11 cellular contexts compared by ENCODE assay signal in genomic region chr15:64112077-64112772, GRCh38. TPM values are rescaled to one million over a fixed set of nuclear protein-coding genes. Genes with fewer than 3 reads are reported as not detected.
DNase-seq lines count a peak whose midpoint lies in the region; TF ChIP-seq lines count a peak whose summit lies in the region.
"Had no signal": no experiment of that assay in that cellular context is flagged by ENCODE, and none has a peak within 500 bp of the region (broad histone marks: within the 10 kb centered on the region; RNA-seq: fewer than 3 reads in every experiment).

No MANE protein-coding gene starts in this region.

- H3K4me3 ChIP-seq in HEK293 (ENCODE audit: low read depth, low read length) (no peak overlapping the region), neutrophil (ENCODE audit: low read depth in 1 of 2, low read length in 1 of 2) (peak overlapping the region in 1 of 2 experiments; percentile 23), neural progenitor cell (no peak overlapping the region)
- H3K4me3 ChIP-seq: uterus had no signal

- peaks cover 0 to 46% of the 10 kb centered on the region in 2 experiments for H3K36me3 ChIP-seq in HEK293 (ENCODE audit: control insufficient read depth in 2 of 2, insufficient read depth in 1 of 2, low read length in 2 of 2)
- peaks cover 30% of the 10 kb centered on the region for H3K36me3 ChIP-seq in neutrophil
- no peaks in the 10 kb centered on the region for H3K36me3 ChIP-seq in neural progenitor cell
- H3K36me3 ChIP-seq: uterus had no signal

- no peak overlapping the region for H3K27ac ChIP-seq in HEK293 (ENCODE audit: extremely low read depth, low read depth, low read length)
- H3K27ac ChIP-seq in neutrophil = peak overlapping the region; percentile 74
- H3K27ac ChIP-seq in neural progenitor cell = no peak overlapping the region
- H3K27ac ChIP-seq: uterus had no signal

- TF ChIP-seq CTCF in HEK293 (tag by site-specific recombination; IDR thresholded peaks at IDR 0.05) = no peak
- TF ChIP-seq CTCF in chondrocyte (IDR thresholded peaks at IDR 0.05) = no peak
- TF ChIP-seq CTCF in neutrophil (IDR thresholded peaks at IDR 0.05) = no peak
- TF ChIP-seq CTCF in neural progenitor cell (IDR thresholded peaks at IDR 0.05) = no peak

- no peaks in the 10 kb centered on the region for H3K9me3 ChIP-seq in HEK293 (ENCODE audit: control insufficient read depth, insufficient read depth, low read depth, low read length)
- H3K9me3 ChIP-seq in neutrophil = no peaks in the 10 kb centered on the region
- no peaks in the 10 kb centered on the region for H3K9me3 ChIP-seq in neural progenitor cell (ENCODE audit: low read depth)
- H3K9me3 ChIP-seq: uterus had no signal

- H3K27ac Mint-ChIP-seq in chondrocyte (ENCODE audit: unreplicated experiment) = peak overlapping the region; percentile 29
- no peak overlapping the region for H3K27ac Mint-ChIP-seq in neural progenitor cell
- H3K27ac Mint-ChIP-seq: T-helper 1 cell treated with Interleukin-12 subunit alpha and Interleukin-12 subunit beta and Interleukin-4 antibody, amounts not matched to agents 30 μg/mL and 1 μg/mL, for 36 hours had no signal

- peaks cover 21% of the 10 kb centered on the region for H4K20me1 ChIP-seq in neural progenitor cell (ENCODE audit: low read depth)

- DNase-seq in chondrocyte (ENCODE audit: low spot score) (no peak), HEK293T (ENCODE audit: extremely low spot score) (no peak), neural progenitor cell (ENCODE audit: low spot score) (no peak)
- DNase-seq in stimulated activated CD4-positive, alpha-beta T cell treated with anti-CD3 and anti-CD28 coated beads, Interleukin-4, amount 100 ng/mL, for 4 hours = no peak
- DNase-seq: activated T-cell treated with anti-CD3 and anti-CD28 coated beads, Interleukin-2, amount 50 U/mL, for 4 hours; NCI-H146; stimulated activated CD4-positive, alpha-beta T cell treated with anti-CD3 and anti-CD28 coated beads, Interleukin-4, amount 100 ng/mL, for 24 hours; uterus had no signal

- H3K4me1 Mint-ChIP-seq in chondrocyte (ENCODE audit: low read depth) (peaks cover 26% of the 10 kb centered on the region), neural progenitor cell (peaks cover 4% of the 10 kb centered on the region)

- peaks cover 47% of the 10 kb centered on the region for H3K79me2 ChIP-seq in neural progenitor cell (ENCODE audit: low read depth)

- POLR2A ChIA-PET in HEK293 (lab: Yijun Ruan, JAX) (interaction anchor here (1.1 kb wide), 1 partner anchor 17 kb away, joined by 3 read pairs; the partner anchor contains the start of gene SNX1), HEK293T (lab: Yijun Ruan, JAX) (interaction anchor here (0.8 kb wide), 1 partner anchor 16 kb away, joined by 3 read pairs; the partner anchor contains the start of gene SNX1)

- H3K27me3 ChIP-seq in neutrophil (no peaks in the 10 kb centered on the region), neural progenitor cell (no peaks in the 10 kb centered on the region)
- H3K27me3 ChIP-seq: uterus had no signal

- no peaks in the 10 kb centered on the region for H3F3A ChIP-seq in neural progenitor cell (ENCODE audit: low read depth)

- H3K4me3 Mint-ChIP-seq in chondrocyte (ENCODE audit: unreplicated experiment) (no peak overlapping the region), neural progenitor cell (no peak overlapping the region)
- H3K4me3 Mint-ChIP-seq: activated T-cell treated with anti-CD3 and anti-CD28 coated beads, Interleukin-2, amount 50 U/mL, for 4 hours; T-helper 1 cell treated with Interleukin-12 subunit alpha and Interleukin-12 subunit beta and Interleukin-4 antibody, amounts not matched to agents 30 μg/mL and 1 μg/mL, for 36 hours had no signal

- no peak overlapping the region for H2AFZ ChIP-seq in neural progenitor cell (replicated peaks)

- no peaks in the 10 kb centered on the region for H3K9me3 Mint-ChIP-seq in chondrocyte (ENCODE audit: low read depth)
- no peaks in the 10 kb centered on the region for H3K9me3 Mint-ChIP-seq in neural progenitor cell
- H3K9me3 Mint-ChIP-seq: activated T-cell treated with anti-CD3 and anti-CD28 coated beads, Interleukin-2, amount 50 U/mL, for 4 hours; T-helper 1 cell treated with Interleukin-12 subunit alpha and Interleukin-12 subunit beta and Interleukin-4 antibody, amounts not matched to agents 30 μg/mL and 1 μg/mL, for 36 hours had no signal

- H3K4me2 ChIP-seq in neural progenitor cell = no peak overlapping the region

- H3K27me3 Mint-ChIP-seq in chondrocyte (ENCODE audit: low read depth) (no peaks in the 10 kb centered on the region), neural progenitor cell (ENCODE audit: insufficient read depth, low read depth) (peaks cover 2% of the 10 kb centered on the region)

- CTCF ChIA-PET in HEK293 (lab: Yijun Ruan, JAX) = interaction anchor here (0.6 to 0.7 kb wide), 2 partner anchors 42 kb away, joined by 4 read pairs; no protein-coding TSS in a partner anchor
- CTCF ChIA-PET in HEK293T (lab: Yijun Ruan, JAX) = interaction anchor here (1.0 kb wide), 1 partner anchor 13 kb away, joined by 3 read pairs; no protein-coding TSS in a partner anchor

- H3K36me3 Mint-ChIP-seq in chondrocyte (ENCODE audit: low read depth) = peaks cover 16% of the 10 kb centered on the region
- H3K36me3 Mint-ChIP-seq in neural progenitor cell = peaks cover 12% of the 10 kb centered on the region

- H3K9ac ChIP-seq in neural progenitor cell = no peak overlapping the region

- H3K4me1 ChIP-seq in HEK293 (ENCODE audit: control insufficient read depth, insufficient read depth, low read length) (no peaks in the 10 kb centered on the region), neutrophil (ENCODE audit: control insufficient read depth in 1 of 2, insufficient read depth in 1 of 2, low read depth in 1 of 2, low read length in 1 of 2) (peaks cover 39 to 44% of the 10 kb centered on the region in 2 experiments), neural progenitor cell (peaks cover 10% of the 10 kb centered on the region)
- H3K4me1 ChIP-seq: uterus had no signal

TF ChIP-seq in HEK293, 187 proteins besides CTCF, POLR2A, EP300 and RAD21:
- TF ChIP-seq ZNF341 (tag by site-specific recombination; IDR thresholded peaks at IDR 0.05; ENCODE audit: low read depth) (no peak), ZNF549 (tag by site-specific recombination; IDR thresholded peaks at IDR 0.05) (peak; percentile 44; the same call in 1 of the 2 replicates)

TF ChIP-seq in HEK293T, 16 proteins besides CTCF, POLR2A, EP300 and RAD21:
- TF ChIP-seq BHLHE40 (IDR thresholded peaks at IDR 0.05; ENCODE audit: borderline replicate concordance) = no peak
- no peak for TF ChIP-seq TARDBP (IDR thresholded peaks at IDR 0.05)

RNA-seq across cellular contexts. Expression of gene SNX1, which starts 16.4 kb away (rescaled TPM):
- 71.3 to 95.0 TPM (median 72.2 TPM) in 3 replicates for total RNA-seq in chondrocyte
- 24.0 and 31.3 TPM in 2 replicates for total RNA-seq in neural progenitor cell (ENCODE audit: low replicate concordance)

RNA-seq across cellular contexts. Expression of gene CIAO2A, which starts 18.6 kb away (rescaled TPM):
- total RNA-seq in chondrocyte = 26.3 to 30.1 TPM (median 28.7 TPM) in 3 replicates
- 114 and 210 TPM in 2 replicates for total RNA-seq in neural progenitor cell (ENCODE audit: low replicate concordance)

RNA-seq across cellular contexts. Expression of gene SNX22, which starts 39.3 kb away (rescaled TPM):
- total RNA-seq in chondrocyte (0.15 to 0.28 TPM (median 0.27 TPM) in 3 replicates), neural progenitor cell (ENCODE audit: low replicate concordance) (4.0 and 6.4 TPM in 2 replicates)

RNA-seq across cellular contexts. Expression of gene PPIB, which starts 50.6 kb away (rescaled TPM):
- 706 to 1,018 TPM (median 713 TPM) in 3 replicates for total RNA-seq in chondrocyte
- total RNA-seq in neural progenitor cell (ENCODE audit: low replicate concordance) = 109 and 137 TPM in 2 replicates
